Comparison of ENCODE assay signal across 15 cellular contexts in the genomic region with DNA sequence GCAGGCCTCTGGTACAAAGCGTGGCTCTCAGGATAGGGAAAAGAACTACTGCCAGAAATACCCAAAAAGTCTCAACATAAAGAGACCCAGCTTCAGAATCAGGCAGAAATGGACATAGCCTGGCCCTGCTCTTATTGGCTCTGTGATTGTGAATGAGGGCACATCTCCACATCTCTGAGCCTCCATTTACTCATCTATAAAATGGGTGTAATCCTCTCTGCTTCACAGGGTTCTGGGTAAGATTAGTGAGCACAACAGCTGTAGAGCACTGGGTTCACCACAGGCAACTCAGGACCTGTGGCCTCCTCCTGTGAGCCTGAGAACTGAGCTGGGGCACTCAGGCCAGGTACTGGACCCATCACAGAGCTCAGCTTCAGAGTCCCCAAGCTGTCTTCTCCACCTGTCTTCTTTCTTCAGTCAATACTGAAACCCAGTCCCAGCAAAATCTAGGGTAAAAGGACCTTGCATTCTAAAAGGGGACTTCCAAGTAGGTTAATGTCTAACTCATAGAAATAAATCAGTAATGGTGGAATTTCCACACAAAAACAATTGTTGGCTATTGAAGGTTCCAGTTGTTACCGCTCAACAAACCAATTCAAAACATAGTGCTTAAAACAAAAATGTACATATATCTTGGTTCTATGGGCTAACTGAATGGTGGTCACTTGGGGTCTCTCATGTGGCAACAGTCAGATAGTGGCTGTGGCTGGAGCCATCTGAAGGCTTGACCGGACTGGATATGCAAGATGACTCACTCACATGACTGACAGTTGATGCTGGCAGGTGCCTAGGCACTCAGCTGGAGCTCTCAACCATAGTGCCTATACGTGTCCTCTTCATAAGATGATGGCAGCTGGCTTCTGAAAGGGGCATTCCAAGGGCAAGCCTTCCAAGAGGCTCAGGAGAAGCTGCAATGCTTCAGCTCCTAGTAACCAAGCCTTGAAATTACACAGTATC. TPM values are rescaled to one million over a fixed set of nuclear protein-coding genes. Genes with fewer than 3 reads are reported as not detected.
DNase-seq lines count a peak whose midpoint lies in the region; ATAC-seq, FAIRE-seq and TF ChIP-seq lines count a peak whose summit lies in the region.
"Had no signal": no experiment of that assay in that cellular context is flagged by ENCODE, and none has a peak within 500 bp of the region (broad histone marks: within the 10 kb centered on the region; RNA-seq: fewer than 3 reads in every experiment).

No MANE protein-coding gene starts in this region.

- no peak for TF ChIP-seq POLR2A in HepG2 (IDR thresholded peaks at IDR 0.05; ENCODE audit: insufficient read depth in 1 of 2, low read depth in 2 of 2, low read length in 2 of 2)
- no peak for TF ChIP-seq POLR2A in right lobe of liver (IDR thresholded peaks at IDR 0.05)

- no peak overlapping the region for H3K9ac ChIP-seq in HepG2 (ENCODE audit: insufficient read depth, low read depth, low read length)

- no TSS peak for BruUV-seq in HepG2 (replicated peaks; lab: Mats Ljungman, UMichigan)

- H3K36me3 ChIP-seq in HepG2 (replicated peaks in 1 of 2; ENCODE audit: control insufficient read depth in 1 of 2, insufficient read depth in 2 of 2, low read length in 2 of 2) (no peaks in the 10 kb centered on the region), right lobe of liver (no peaks in the 10 kb centered on the region)
- no peaks in the 10 kb centered on the region for H3K36me3 ChIP-seq in CD4-positive, alpha-beta memory T cell (ENCODE audit: insufficient read depth, low read length)
- H3K36me3 ChIP-seq: right atrium auricular region had no signal

- H3K4me1 ChIP-seq in HepG2 (ENCODE audit: insufficient read depth, low read length) (peaks cover 65% of the 10 kb centered on the region), right lobe of liver (no peaks in the 10 kb centered on the region)
- no peaks in the 10 kb centered on the region for H3K4me1 ChIP-seq in CD4-positive, alpha-beta memory T cell (ENCODE audit: insufficient read depth, low read length)
- H3K4me1 ChIP-seq: body of pancreas had no signal

- H3K9me3 ChIP-seq in HepG2 (ENCODE audit: low read length) (no peaks in the 10 kb centered on the region), right lobe of liver (no peaks in the 10 kb centered on the region)
- no peaks in the 10 kb centered on the region for H3K9me3 ChIP-seq in CD4-positive, alpha-beta memory T cell (ENCODE audit: control insufficient read depth in 1 of 2, low read length in 2 of 2)
- H3K9me3 ChIP-seq: body of pancreas, right atrium auricular region had no signal

- no peak for TF ChIP-seq RAD21 in HepG2 (CRISPR knock-in tag; IDR thresholded peaks at IDR 0.05)

- in situ Hi-C loops in HepG2 (cut with HindIII; ENCODE audit: extremely low pct_ligation_motif_present, low pct_unique_long_range_greater_than_20kb), result loop anchor here (25.0 kb wide), 1 partner anchor 163 kb away; no protein-coding TSS in a partner anchor

- intact Hi-C loops in HepG2 (cut with micrococcal nuclease; ENCODE audit: unreplicated experiment) (no loop called here), right lobe of liver (cut with DNase I) (no loop called here)
- intact Hi-C loops in CD4-positive, alpha-beta memory T cell (cut with micrococcal nuclease), result no loop called here

- H3K4me2 ChIP-seq in HepG2 (ENCODE audit: low read depth, low read length), result no peak overlapping the region

- no peak for FAIRE-seq in HepG2 (lab: Jason Lieb, UNC)
- FAIRE-seq: A204.1, urothelium cell line had no signal

- H3K79me2 ChIP-seq in HepG2 (ENCODE audit: insufficient read depth, low read length), result no peaks in the 10 kb centered on the region

- POLR2A ChIA-PET in HepG2 (lab: Yijun Ruan, JAX), result interaction anchor here (2.1 to 5.5 kb wide), 2 partner anchors 13 to 23 kb away, joined by 13 to 76 read pairs; no protein-coding TSS in a partner anchor
- POLR2A ChIA-PET in CD4-positive, alpha-beta memory T cell (lab: Charles Lee; ENCODE audit: partially characterized antibody), result no interaction called here
- POLR2A ChIA-PET in activated CD4-positive, alpha-beta T cell treated with anti-CD3 and anti-CD28 coated beads, Interleukin-2, amount 10 ng/mL, durations not matched to agents 7 days and 5 days (lab: Charles Lee), result interaction anchor here (0.6 kb wide), 1 partner anchor 366 kb away, joined by 4 read pairs; no protein-coding TSS in a partner anchor

- 82% methylated on average over 3 of the region's 4 CpGs for WGBS in HepG2 (ENCODE audit: low lambda C conversion rate)
- 89% methylated on average over 3 of the region's 4 CpGs for WGBS in right lobe of liver (ENCODE audit: insufficient coverage, low coverage, low lambda C conversion rate, missing lambda C conversion rate)

- H3K27ac Mint-ChIP-seq in CD4-positive, alpha-beta memory T cell, result no peak overlapping the region
- H3K27ac Mint-ChIP-seq in activated CD4-positive, alpha-beta T cell treated with anti-CD3 and anti-CD28 coated beads, Interleukin-2, amount 10 ng/mL, durations not matched to agents 7 days and 5 days, result no peak overlapping the region
- H3K27ac Mint-ChIP-seq: IgD-negative memory B cell had no signal

- H2AFZ ChIP-seq in HepG2 (ENCODE audit: low read length), result no peak overlapping the region

- no peak overlapping the region for H3K4me3 Mint-ChIP-seq in CD4-positive, alpha-beta memory T cell
- H3K4me3 Mint-ChIP-seq in activated CD4-positive, alpha-beta T cell treated with anti-CD3 and anti-CD28 coated beads, Interleukin-2, amount 10 ng/mL, durations not matched to agents 7 days and 5 days, result no peak overlapping the region

- no peaks in the 10 kb centered on the region for H3K36me3 Mint-ChIP-seq in CD4-positive, alpha-beta memory T cell
- H3K36me3 Mint-ChIP-seq in activated CD4-positive, alpha-beta T cell treated with anti-CD3 and anti-CD28 coated beads, Interleukin-2, amount 10 ng/mL, durations not matched to agents 7 days and 5 days (ENCODE audit: low read depth), result no peaks in the 10 kb centered on the region
- H3K36me3 Mint-ChIP-seq: IgD-negative memory B cell had no signal

- CTCF ChIA-PET in HepG2 (lab: Yijun Ruan, JAX; ENCODE audit: low intra/inter-chr PET ratio, low total read pairs), result no interaction called here
- CTCF ChIA-PET in CD4-positive, alpha-beta memory T cell (lab: Charles Lee; ENCODE audit: partially characterized antibody), result no interaction called here
- CTCF ChIA-PET in activated CD4-positive, alpha-beta T cell treated with anti-CD3 and anti-CD28 coated beads, Interleukin-2, amount 10 ng/mL, durations not matched to agents 7 days and 5 days (lab: Charles Lee), result no interaction called here

- peaks cover 0 to 4% (median 0%) of the 10 kb centered on the region in 8 donors for H3K9me3 Mint-ChIP-seq in CD4-positive, alpha-beta memory T cell
- H3K9me3 Mint-ChIP-seq in activated CD4-positive, alpha-beta T cell treated with anti-CD3 and anti-CD28 coated beads, Interleukin-2, amount 10 ng/mL, durations not matched to agents 7 days and 5 days, result no peaks in the 10 kb centered on the region

- ATAC-seq in HepG2 (no peak), right lobe of liver (no peak), GM21825 (IDR thresholded peaks at IDR 0.05; ENCODE audit: unreplicated experiment) (peak; percentile 87), HG03175 (IDR thresholded peaks at IDR 0.05; ENCODE audit: unreplicated experiment) (peak; percentile 79)
- ATAC-seq: body of pancreas had no signal

- DNase-seq in HepG2 (ENCODE audit: low spot score), result no peak
- no peak for DNase-seq in right lobe of liver
- no peak for DNase-seq in HPDE6-E6E7 (ENCODE audit: extremely low spot score)
- DNase-seq in stimulated activated CD4-positive, alpha-beta T cell treated with anti-CD3 and anti-CD28 coated beads, Interleukin-12 subunit alpha, Interleukin-12 subunit beta, amount 100 ng/mL, for 4 hours, result no peak
- no peak for DNase-seq in CD4-positive, alpha-beta memory T cell
- no peak for DNase-seq in activated CD4-positive, alpha-beta T cell treated with anti-CD3 and anti-CD28 coated beads, Interleukin-2, amount 10 ng/mL, durations not matched to agents 7 days and 5 days
- DNase-seq: activated T-cell treated with anti-CD3 and anti-CD28 coated beads, Interleukin-2, amount 50 U/mL, for 1 hour; body of pancreas; DMS153 had no signal

- no peaks in the 10 kb centered on the region for H3K27me3 Mint-ChIP-seq in CD4-positive, alpha-beta memory T cell
- peaks cover 7% of the 10 kb centered on the region for H3K27me3 Mint-ChIP-seq in activated CD4-positive, alpha-beta T cell treated with anti-CD3 and anti-CD28 coated beads, Interleukin-2, amount 10 ng/mL, durations not matched to agents 7 days and 5 days

- H3K27me3 ChIP-seq in HepG2 (ENCODE audit: control insufficient read depth in 1 of 2, insufficient read depth in 2 of 2, low read length in 2 of 2) (no peaks in the 10 kb centered on the region), right lobe of liver (no peaks in the 10 kb centered on the region)
- H3K27me3 ChIP-seq in CD4-positive, alpha-beta memory T cell (ENCODE audit: insufficient read depth, low read length), result no peaks in the 10 kb centered on the region
- H3K27me3 ChIP-seq: body of pancreas, right atrium auricular region had no signal

- H3K4me1 Mint-ChIP-seq in CD4-positive, alpha-beta memory T cell, result no peaks in the 10 kb centered on the region
- peaks cover 9% of the 10 kb centered on the region for H3K4me1 Mint-ChIP-seq in activated CD4-positive, alpha-beta T cell treated with anti-CD3 and anti-CD28 coated beads, Interleukin-2, amount 10 ng/mL, durations not matched to agents 7 days and 5 days

- TF ChIP-seq CTCF in HepG2 (CRISPR knock-in tag; IDR thresholded peaks at IDR 0.05), result no peak
- TF ChIP-seq CTCF in right lobe of liver (IDR thresholded peaks at IDR 0.05), result no peak

- H3K27ac ChIP-seq in HepG2 (ENCODE audit: extremely low read length, insufficient read depth, low read length) (no peak overlapping the region), right lobe of liver (no peak overlapping the region)
- no peak overlapping the region for H3K27ac ChIP-seq in CD4-positive, alpha-beta memory T cell (ENCODE audit: low read depth, low read length)
- H3K27ac ChIP-seq: body of pancreas, right atrium auricular region had no signal

- TF ChIP-seq EP300 in HepG2 (IDR thresholded peaks at IDR 0.05; ENCODE audit: low read depth in 2 of 2, low read length in 2 of 2) (no peak), HepG2 (CRISPR knock-in tag; IDR thresholded peaks at IDR 0.05; ENCODE audit: borderline replicate concordance) (no peak)

- no peaks in the 10 kb centered on the region for H4K20me1 ChIP-seq in HepG2 (ENCODE audit: insufficient read depth, low read length)

- H3K4me3 ChIP-seq in HepG2 (replicated peaks in 1 of 3; ENCODE audit: insufficient read depth in 1 of 3, low read depth in 2 of 3, low read length in 3 of 3) (no peak overlapping the region), right lobe of liver (no peak overlapping the region)
- H3K4me3 ChIP-seq in CD4-positive, alpha-beta memory T cell (ENCODE audit: low read length in 2 of 2), result no peak overlapping the region
- H3K4me3 ChIP-seq: body of pancreas, right atrium auricular region had no signal

RNA-seq across cellular contexts. Expression of a gene that starts 47.3 kb away (rescaled TPM):
- not detected in 2 replicates for total RNA-seq in HepG2 (2016; rRNA removed; fragmentation: Illumina TruSeq; extraction: Trizol)
- total RNA-seq in HepG2 (2016; cell fraction: cytosol; rRNA removed; fragmentation: Illumina TruSeq; extraction: Trizol; ENCODE audit: low read depth), result not detected in 2 replicates
- total RNA-seq in HepG2 (2016; cell fraction: insoluble cytoplasmic fraction; rRNA removed; fragmentation: Illumina TruSeq; extraction: Trizol), result not detected in 2 replicates
- total RNA-seq in HepG2 (2016; cell fraction: membrane; rRNA removed; fragmentation: Illumina TruSeq; extraction: Trizol), result not detected in 2 replicates
- total RNA-seq in HepG2 (2016; cell fraction: nucleus; rRNA removed; fragmentation: Illumina TruSeq; extraction: Trizol), result not detected in 2 replicates
- polyA plus RNA-seq in HepG2 (2011; rRNA removed), result not detected in 2 replicates
- not detected in 2 replicates for polyA plus RNA-seq in HepG2 (2011; cell fraction: cytosol; rRNA removed)
- polyA plus RNA-seq in HepG2 (2011; cell fraction: nucleus; rRNA removed), result not detected in 2 replicates
- polyA plus RNA-seq in HepG2 (2012), result not detected in 2 replicates
- not detected in 2 replicates for polyA plus RNA-seq in HepG2 (2016; cell fraction: cytosol; fragmentation: Illumina TruSeq; extraction: Trizol; ENCODE audit: low read depth)
- not detected in 2 replicates for polyA plus RNA-seq in HepG2 (2016; cell fraction: insoluble cytoplasmic fraction; fragmentation: Illumina TruSeq; extraction: Trizol; ENCODE audit: low read depth)
- polyA plus RNA-seq in HepG2 (2016; cell fraction: membrane; fragmentation: Illumina TruSeq; extraction: Trizol; ENCODE audit: low read depth), result not detected in 2 replicates
- polyA plus RNA-seq in HepG2 (2016; cell fraction: nucleus; fragmentation: Illumina TruSeq; extraction: Trizol; ENCODE audit: insufficient read depth, low read depth), result not detected in 2 replicates
- polyA minus RNA-seq in HepG2 (2011; rRNA and poly(A)+ RNA removed; ENCODE audit: low replicate concordance), result not detected in 2 replicates
- not detected in 2 replicates for polyA minus RNA-seq in HepG2 (2011; cell fraction: cytosol; rRNA and poly(A)+ RNA removed)
- not detected in 2 replicates for polyA minus RNA-seq in HepG2 (2011; cell fraction: nucleus; rRNA and poly(A)+ RNA removed)
- not detected for total RNA-seq in right lobe of liver
- not detected for total RNA-seq in CD4-positive, alpha-beta memory T cell
- not detected for polyA plus RNA-seq in CD4-positive, alpha-beta memory T cell
- total RNA-seq in activated CD4-positive, alpha-beta T cell treated with anti-CD3 and anti-CD28 coated beads, Interleukin-2, amount 10 ng/mL, durations not matched to agents 7 days and 5 days, result not detected
- total RNA-seq: body of pancreas, right atrium auricular region had no signal
- polyA plus RNA-seq: IgD-negative memory B cell had no signal

Comparison
In these comparisons a context has a peak if more than half of its experiments do, and no peak if none do; other contexts are left out.
1. ATAC-seq: peak in GM21825 (single experiment) and HG03175 (single experiment); none in HepG2 (single experiment) and right lobe of liver (0 of 4).